Comparison of ENCODE assay signal across 1 cellular context in the genomic region with DNA sequence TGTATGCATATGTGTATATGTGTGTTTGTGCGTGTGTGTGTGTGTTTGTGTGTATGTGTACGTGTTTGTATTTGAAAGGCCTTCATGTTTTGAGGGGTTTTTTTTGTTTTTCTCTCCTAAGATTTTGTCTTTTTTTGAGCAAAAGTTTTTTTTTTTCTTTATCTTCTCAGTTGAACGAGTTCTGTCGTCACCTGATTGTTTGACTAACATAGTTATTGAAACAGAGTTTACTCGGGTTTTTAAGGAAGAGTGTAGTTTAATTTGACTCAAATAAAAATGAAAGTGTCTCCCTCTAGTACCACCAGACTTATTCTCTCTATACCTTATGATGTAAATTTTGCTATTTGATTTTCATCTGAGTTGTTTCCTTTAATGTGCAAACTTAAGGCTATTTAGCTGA.
TF ChIP-seq lines count a peak whose summit lies in the region.

No MANE protein-coding gene starts in this region.

TF ChIP-seq in IMR-90, 13 proteins besides CTCF, POLR2A, EP300 and RAD21 (continued from another document):
- TF ChIP-seq ELK1 (IDR thresholded peaks at IDR 0.05; ENCODE audit: borderline replicate concordance, low read depth, low read length), result no peak
